ENCODE assay signal across 12 cellular contexts in genomic region chr1:109162626-109163025, GRCh38. TPM values are rescaled to one million over a fixed set of nuclear protein-coding genes. Genes with fewer than 3 reads are reported as not detected.
DNase-seq lines count a peak whose midpoint lies in the region; ATAC-seq and TF ChIP-seq lines count a peak whose summit lies in the region.
"Had no signal": no experiment of that assay in that cellular context is flagged by ENCODE, and none has a peak within 500 bp of the region (broad histone marks: within the 10 kb centered on the region; RNA-seq: fewer than 3 reads in every experiment).

No MANE protein-coding gene starts in this region.

- no peak overlapping the region for H3K4me3 ChIP-seq in A673 (ENCODE audit: low read depth, low read length, poor library complexity, severe bottlenecking)
- H3K4me3 ChIP-seq in CD8-positive, alpha-beta memory T cell (ENCODE audit: low read length), result no peak overlapping the region
- no peak overlapping the region for H3K4me3 ChIP-seq in mucosa of descending colon

- no peak for TF ChIP-seq CTCF in A673 (conservative IDR thresholded peaks at IDR 0.05; ENCODE audit: low read depth, low read length)
- TF ChIP-seq CTCF in mucosa of descending colon (IDR thresholded peaks at IDR 0.05), result no peak

- H3K9me3 Mint-ChIP-seq in CD8-positive, alpha-beta memory T cell, result no peaks in the 10 kb centered on the region
- H3K9me3 Mint-ChIP-seq in activated T-helper 17 cell treated with anti-CD3 and anti-CD28 coated beads, Interleukin-2, amount 50 U/mL, for 72 hours, result no peaks in the 10 kb centered on the region
- no peaks in the 10 kb centered on the region for H3K9me3 Mint-ChIP-seq in natural killer cell treated with Interleukin-12 subunit alpha and Interleukin-12 subunit beta and Interleukin-15 and Interleukin-18, amount 100 ng/mL, for 72 hours

- H3K9me3 ChIP-seq in A673 (ENCODE audit: low read depth, low read length, poor library complexity, severe bottlenecking) (no peaks in the 10 kb centered on the region), mucosa of descending colon (no peaks in the 10 kb centered on the region)
- H3K9me3 ChIP-seq in CD8-positive, alpha-beta memory T cell (ENCODE audit: low read length), result no peaks in the 10 kb centered on the region

- peak; percentile 56 for ATAC-seq in activated T-helper 17 cell treated with anti-CD3 and anti-CD28 coated beads, Interleukin-2, amount 50 U/mL, for 72 hours (replicated peaks)
- peak; percentile 66 to 68 for ATAC-seq in natural killer cell treated with Interleukin-12 subunit alpha and Interleukin-12 subunit beta and Interleukin-15 and Interleukin-18, amount 100 ng/mL, for 72 hours
- no peak for ATAC-seq in mucosa of descending colon
- ATAC-seq in HG02973 (IDR thresholded peaks at IDR 0.05; ENCODE audit: unreplicated experiment), result no peak
- no peak for ATAC-seq in Right ventricle myocardium superior (ENCODE audit: poor library complexity)
- ATAC-seq in HG02981 (IDR thresholded peaks at IDR 0.05; ENCODE audit: unreplicated experiment), result no peak

- H3K27ac Mint-ChIP-seq in CD8-positive, alpha-beta memory T cell, result peak overlapping the region in 6 of 8 donors; percentile 60 to 96 (median 78)
- H3K27ac Mint-ChIP-seq in activated T-helper 17 cell treated with anti-CD3 and anti-CD28 coated beads, Interleukin-2, amount 50 U/mL, for 72 hours, result no peak overlapping the region
- H3K27ac Mint-ChIP-seq in natural killer cell treated with Interleukin-12 subunit alpha and Interleukin-12 subunit beta and Interleukin-15 and Interleukin-18, amount 100 ng/mL, for 72 hours, result peak overlapping the region; percentile 65 to 80

- H3K27ac ChIP-seq in A673 (ENCODE audit: low read depth, low read length, poor library complexity, severe bottlenecking), result peak overlapping the region; percentile 55
- H3K27ac ChIP-seq in CD8-positive, alpha-beta memory T cell (ENCODE audit: low read depth, low read length), result no peak overlapping the region

- POLR2A ChIA-PET in A673 (lab: Charles Lee; ENCODE audit: low non-redundant PET), result no interaction called here
- POLR2A ChIA-PET in CD8-positive, alpha-beta memory T cell (lab: Charles Lee), result interaction anchor here (0.5 kb wide), 1 partner anchor 309 kb away, joined by 3 read pairs; no protein-coding TSS in a partner anchor

- H3K4me3 Mint-ChIP-seq in CD8-positive, alpha-beta memory T cell, result peak overlapping the region in 3 of 7 donors; percentile 49 to 81 (median 61)
- H3K4me3 Mint-ChIP-seq in activated T-helper 17 cell treated with anti-CD3 and anti-CD28 coated beads, Interleukin-2, amount 50 U/mL, for 72 hours, result peak overlapping the region; percentile 73
- peak overlapping the region; percentile 89 for H3K4me3 Mint-ChIP-seq in natural killer cell treated with Interleukin-12 subunit alpha and Interleukin-12 subunit beta and Interleukin-15 and Interleukin-18, amount 100 ng/mL, for 72 hours

- H3K4me1 ChIP-seq in A673 (ENCODE audit: insufficient read depth, low read length, poor library complexity, severe bottlenecking) (peaks cover 29% of the 10 kb centered on the region), mucosa of descending colon (ENCODE audit: low read depth) (peaks cover 4% of the 10 kb centered on the region)
- peaks cover 7% of the 10 kb centered on the region for H3K4me1 ChIP-seq in CD8-positive, alpha-beta memory T cell (ENCODE audit: insufficient read depth, low read length)

- intact Hi-C loops in A673 (cut with micrococcal nuclease; ENCODE audit: unreplicated experiment) (no loop called here), mucosa of descending colon (cut with DNase I, micrococcal nuclease) (no loop called here), Right ventricle myocardium superior (cut with DNase I) (no loop called here)

- CTCF ChIA-PET in A673 (lab: Charles Lee), result no interaction called here
- CTCF ChIA-PET in CD8-positive, alpha-beta memory T cell (lab: Charles Lee), result interaction anchor here (1.1 kb wide), 1 partner anchor 10 kb away, joined by 3 read pairs; no protein-coding TSS in a partner anchor

- peaks cover 3 to 7% (median 5%) of the 10 kb centered on the region in 3 donors for H3K36me3 Mint-ChIP-seq in CD8-positive, alpha-beta memory T cell
- peaks cover 11% of the 10 kb centered on the region for H3K36me3 Mint-ChIP-seq in activated T-helper 17 cell treated with anti-CD3 and anti-CD28 coated beads, Interleukin-2, amount 50 U/mL, for 72 hours (ENCODE audit: low read depth)
- H3K36me3 Mint-ChIP-seq in natural killer cell treated with Interleukin-12 subunit alpha and Interleukin-12 subunit beta and Interleukin-15 and Interleukin-18, amount 100 ng/mL, for 72 hours, result no peaks in the 10 kb centered on the region

- H3K27me3 ChIP-seq in A673 (replicated peaks; ENCODE audit: insufficient read depth, low read depth, low read length, poor library complexity), result no peaks in the 10 kb centered on the region
- no peaks in the 10 kb centered on the region for H3K27me3 ChIP-seq in CD8-positive, alpha-beta memory T cell (ENCODE audit: insufficient read depth, low read length, poor library complexity, severe bottlenecking)

- BruUV-seq in A673 (replicated peaks; lab: Mats Ljungman, UMichigan), result no TSS peak

- H3K36me3 ChIP-seq in A673 (ENCODE audit: insufficient read depth, low read length, poor library complexity, severe bottlenecking) (no peaks in the 10 kb centered on the region), mucosa of descending colon (ENCODE audit: low read depth) (no peaks in the 10 kb centered on the region)
- no peaks in the 10 kb centered on the region for H3K36me3 ChIP-seq in CD8-positive, alpha-beta memory T cell (ENCODE audit: insufficient read depth, low read length)

- DNase-seq in A673 (ENCODE audit: low spot score) (no peak), mucosa of descending colon (no peak), Right ventricle myocardium superior (no peak)
- DNase-seq in CD8-positive, alpha-beta memory T cell, result no peak
- DNase-seq in natural killer cell treated with Interleukin-12 subunit alpha and Interleukin-12 subunit beta and Interleukin-15 and Interleukin-18, amount 100 ng/mL, for 72 hours (ENCODE audit: low spot score), result no peak
- DNase-seq: activated naive CD4-positive, alpha-beta T cell treated with anti-CD3 and anti-CD28 coated beads, Interleukin-2, amount 50 U/mL, for 16 hours; NCI-H1092; NCI-H510A treated with DMSO at 0.1 percent for 48 hours; SHP77 had no signal

- no peaks in the 10 kb centered on the region for H3K27me3 Mint-ChIP-seq in CD8-positive, alpha-beta memory T cell
- H3K27me3 Mint-ChIP-seq in activated T-helper 17 cell treated with anti-CD3 and anti-CD28 coated beads, Interleukin-2, amount 50 U/mL, for 72 hours, result no peaks in the 10 kb centered on the region
- no peaks in the 10 kb centered on the region for H3K27me3 Mint-ChIP-seq in natural killer cell treated with Interleukin-12 subunit alpha and Interleukin-12 subunit beta and Interleukin-15 and Interleukin-18, amount 100 ng/mL, for 72 hours

- peaks cover 13 to 19% (median 16%) of the 10 kb centered on the region in 3 donors for H3K4me1 Mint-ChIP-seq in CD8-positive, alpha-beta memory T cell
- H3K4me1 Mint-ChIP-seq in activated T-helper 17 cell treated with anti-CD3 and anti-CD28 coated beads, Interleukin-2, amount 50 U/mL, for 72 hours, result peaks cover 20% of the 10 kb centered on the region
- H3K4me1 Mint-ChIP-seq in natural killer cell treated with Interleukin-12 subunit alpha and Interleukin-12 subunit beta and Interleukin-15 and Interleukin-18, amount 100 ng/mL, for 72 hours (ENCODE audit: low read depth in 2 of 2), result peaks cover 22 to 25% of the 10 kb centered on the region in 2 donors

RNA-seq across cellular contexts. Expression of gene ELAPOR1, which starts 48.7 kb away (rescaled TPM):
- 0.17 and 0.24 TPM in 2 replicates for total RNA-seq in A673 (2021)
- total RNA-seq in CD8-positive, alpha-beta memory T cell, result 10 to 100 TPM; 11.3 to 13.9 TPM
- polyA plus RNA-seq in CD8-positive, alpha-beta memory T cell, result 15.7 TPM
- total RNA-seq in activated T-helper 17 cell treated with anti-CD3 and anti-CD28 coated beads, Interleukin-2, amount 50 U/mL, for 72 hours, result 10 to 100 TPM in 1 of 2 donors, 1 to 10 TPM in 1; 3.9 to 33.3 TPM
- 1 to 10 TPM; 1.4 to 4.0 TPM for total RNA-seq in natural killer cell treated with Interleukin-12 subunit alpha and Interleukin-12 subunit beta and Interleukin-15 and Interleukin-18, amount 100 ng/mL, for 72 hours
- total RNA-seq in mucosa of descending colon, result 100 to 1,000 TPM in 2 of 3 donors, 10 to 100 TPM in 1; 30.6 to 119 (median 107) TPM
- total RNA-seq in Right ventricle myocardium superior, result 0.19 TPM

RNA-seq across cellular contexts. Expression of gene SARS1, which starts 51.1 kb away (rescaled TPM):
- total RNA-seq in A673 (2021) (259 and 320 TPM in 2 replicates), mucosa of descending colon (100 to 1,000 TPM; 124 to 143 (median 125) TPM), Right ventricle myocardium superior (92.8 TPM)
- total RNA-seq in CD8-positive, alpha-beta memory T cell, result 100 to 1,000 TPM; 189 to 195 TPM
- polyA plus RNA-seq in CD8-positive, alpha-beta memory T cell, result 157 TPM
- 100 to 1,000 TPM; 116 to 168 TPM for total RNA-seq in activated T-helper 17 cell treated with anti-CD3 and anti-CD28 coated beads, Interleukin-2, amount 50 U/mL, for 72 hours
- 100 to 1,000 TPM; 178 to 205 TPM for total RNA-seq in natural killer cell treated with Interleukin-12 subunit alpha and Interleukin-12 subunit beta and Interleukin-15 and Interleukin-18, amount 100 ng/mL, for 72 hours

Comparison
In these comparisons a context has a peak if more than half of its experiments do, and no peak if none do; other contexts are left out.
1. ATAC-seq: peak in activated T-helper 17 cell treated with anti-CD3 and anti-CD28 coated beads, Interleukin-2, amount 50 U/mL, for 72 hours (single experiment) and natural killer cell treated with Interleukin-12 subunit alpha and Interleukin-12 subunit beta and Interleukin-15 and Interleukin-18, amount 100 ng/mL, for 72 hours (2 of 2); none in mucosa of descending colon (single experiment), HG02973 (single experiment), Right ventricle myocardium superior (single experiment) and HG02981 (single experiment).